1 cellular context compared by ENCODE assay signal in genomic region chr3:176914764-176915163, GRCh38.
TF ChIP-seq lines count a peak whose summit lies in the region.

No MANE protein-coding gene starts in this region.

TF ChIP-seq in WTC11, 78 proteins besides CTCF, POLR2A, EP300 and RAD21 (continued from another document):
- TF ChIP-seq, protein P1, sequence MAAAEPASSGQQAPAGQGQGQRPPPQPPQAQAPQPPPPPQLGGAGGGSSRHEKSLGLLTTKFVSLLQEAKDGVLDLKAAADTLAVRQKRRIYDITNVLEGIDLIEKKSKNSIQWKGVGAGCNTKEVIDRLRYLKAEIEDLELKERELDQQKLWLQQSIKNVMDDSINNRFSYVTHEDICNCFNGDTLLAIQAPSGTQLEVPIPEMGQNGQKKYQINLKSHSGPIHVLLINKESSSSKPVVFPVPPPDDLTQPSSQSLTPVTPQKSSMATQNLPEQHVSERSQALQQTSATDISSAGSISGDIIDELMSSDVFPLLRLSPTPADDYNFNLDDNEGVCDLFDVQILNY (CRISPR knock-in tag; IDR thresholded peaks at IDR 0.05): no peak
- no peak for TF ChIP-seq OVOL2 (CRISPR knock-in tag; IDR thresholded peaks at IDR 0.05; ENCODE audit: borderline replicate concordance)
- TF ChIP-seq, protein P2, sequence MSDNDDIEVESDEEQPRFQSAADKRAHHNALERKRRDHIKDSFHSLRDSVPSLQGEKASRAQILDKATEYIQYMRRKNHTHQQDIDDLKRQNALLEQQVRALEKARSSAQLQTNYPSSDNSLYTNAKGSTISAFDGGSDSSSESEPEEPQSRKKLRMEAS (CRISPR knock-in tag; IDR thresholded peaks at IDR 0.05): no peak
- TF ChIP-seq TCF7 (CRISPR knock-in tag; IDR thresholded peaks at IDR 0.05; ENCODE audit: low read depth): no peak
- no peak for TF ChIP-seq STAT6 (CRISPR knock-in tag; conservative IDR thresholded peaks at IDR 0.05; ENCODE audit: low read depth)
TF ChIP-seq in WTC11: peak in this region for 0.
